ENCODE assay signal across 15 cellular contexts in the genomic region with DNA sequence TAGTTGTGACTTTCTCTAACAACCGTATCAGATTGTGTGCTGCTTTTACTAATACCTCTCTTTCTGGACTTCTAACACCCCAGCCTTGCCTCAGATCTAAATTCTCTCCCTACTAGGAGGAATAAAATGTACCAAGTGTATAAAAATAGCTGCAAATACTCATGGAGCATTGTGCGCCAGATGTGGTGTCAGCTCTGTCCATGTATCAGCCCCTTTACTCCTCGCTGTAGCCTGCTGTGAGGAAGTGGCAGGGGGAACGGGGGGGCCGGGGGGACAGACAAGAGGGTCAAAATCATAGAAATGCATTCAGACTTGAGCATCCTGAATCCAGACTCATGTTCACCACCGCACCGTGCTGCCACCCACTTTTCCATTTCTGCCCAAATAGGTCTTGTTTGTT.
A peak's percentile ranks its signal among the peaks of the same experiment; 100 is the strongest.
DNase-seq lines count a peak whose midpoint lies in the region; ATAC-seq and TF ChIP-seq lines count a peak whose summit lies in the region.
"Had no signal": no experiment of that assay in that cellular context is flagged by ENCODE, and none has a peak within 500 bp of the region (broad histone marks: within the 10 kb centered on the region; RNA-seq: fewer than 3 reads in every experiment).

No MANE protein-coding gene starts in this region.

- H3K36me3 Mint-ChIP-seq in Calu3 (ENCODE audit: insufficient read depth, unreplicated experiment) = peaks cover 18% of the 10 kb centered on the region
- H3K36me3 Mint-ChIP-seq in natural killer cell treated with Interleukin-12 subunit alpha and Interleukin-12 subunit beta and Interleukin-15 and Interleukin-18, amount 100 ng/mL, for 72 hours = peaks cover 20% of the 10 kb centered on the region

- H3K4me1 ChIP-seq in breast epithelium (no peaks in the 10 kb centered on the region), right cardiac atrium (ENCODE audit: control insufficient read depth, insufficient read depth, low read length) (no peaks in the 10 kb centered on the region), sigmoid colon (peaks cover 0 to 41% (median 29%) of the 10 kb centered on the region in 4 donors)
- H3K4me1 ChIP-seq: Caco-2, colonic mucosa had no signal

- H3K4me3 Mint-ChIP-seq in Calu3 (ENCODE audit: low read depth, unreplicated experiment) = peak overlapping the region; percentile 55
- H3K4me3 Mint-ChIP-seq in natural killer cell treated with Interleukin-12 subunit alpha and Interleukin-12 subunit beta and Interleukin-15 and Interleukin-18, amount 100 ng/mL, for 72 hours = no peak overlapping the region
- H3K4me3 Mint-ChIP-seq: activated naive CD8-positive, alpha-beta T cell treated with anti-CD3 and anti-CD28 coated beads for 36 hours; WTC11 had no signal

- 68% methylated on average over 7 of the region's 7 CpGs for WGBS in right cardiac atrium
- WGBS in sigmoid colon, 2 donors = 92 to 96% methylated on average over 7 of the region's 7 CpGs

- H3K4me1 Mint-ChIP-seq in Calu3 (ENCODE audit: low read depth, unreplicated experiment) = peaks cover 27% of the 10 kb centered on the region
- H3K4me1 Mint-ChIP-seq in natural killer cell treated with Interleukin-12 subunit alpha and Interleukin-12 subunit beta and Interleukin-15 and Interleukin-18, amount 100 ng/mL, for 72 hours (ENCODE audit: low read depth in 2 of 2) = peaks cover 13 to 19% of the 10 kb centered on the region in 2 donors
- H3K4me1 Mint-ChIP-seq: activated naive CD8-positive, alpha-beta T cell treated with anti-CD3 and anti-CD28 coated beads for 36 hours had no signal

- DNase-seq in Calu3 (no peak), breast epithelium (ENCODE audit: low spot score in 2 of 2) (no peak), right cardiac atrium (peak in 1 of 3 donors; percentile 48), sigmoid colon (no peak), NCI-H2171 (lab: John Stamatoyannopoulos, UW) (no peak)
- DNase-seq in natural killer cell treated with Interleukin-12 subunit alpha and Interleukin-12 subunit beta and Interleukin-15 and Interleukin-18, amount 100 ng/mL, for 72 hours (ENCODE audit: low spot score) = no peak
- DNase-seq: activated naive CD8-positive, alpha-beta T cell treated with anti-CD3 and anti-CD28 coated beads for 36 hours; Caco-2; colonic mucosa; MM.1S; retina; stimulated activated naive CD8-positive, alpha-beta T cell treated with anti-CD3 and anti-CD28 coated beads, Interleukin-15, Interleukin-2, amounts not matched to agents 100 U/mL and 50 U/mL, for 24 hours had no signal

- no peak overlapping the region for H3K4me3 ChIP-seq in breast epithelium
- no peak overlapping the region for H3K4me3 ChIP-seq in right cardiac atrium (ENCODE audit: low read length)
- H3K4me3 ChIP-seq in sigmoid colon = peak overlapping the region in 2 of 4 donors; percentile 4 to 12
- H3K4me3 ChIP-seq: colonic mucosa had no signal

- no peaks in the 10 kb centered on the region for H3K36me3 ChIP-seq in breast epithelium
- peaks cover 23 to 34% (median 26%) of the 10 kb centered on the region in 4 donors for H3K36me3 ChIP-seq in sigmoid colon

- BruUV-seq in Calu3 (replicated peaks; lab: Mats Ljungman, UMichigan) = no TSS peak

- H3K27ac ChIP-seq in breast epithelium = peak overlapping the region; percentile 2 to 73
- peak overlapping the region; percentile 22 for H3K27ac ChIP-seq in right cardiac atrium (ENCODE audit: low read length)
- peak overlapping the region; percentile 71 to 93 (median 84) for H3K27ac ChIP-seq in sigmoid colon
- H3K27ac ChIP-seq: colonic mucosa had no signal

- ATAC-seq in right cardiac atrium (peak; percentile 77 to 78), GM18861 (IDR thresholded peaks at IDR 0.05; ENCODE audit: unreplicated experiment) (no peak), HG02973 (IDR thresholded peaks at IDR 0.05; ENCODE audit: unreplicated experiment) (no peak)
- no peak for ATAC-seq in natural killer cell treated with Interleukin-12 subunit alpha and Interleukin-12 subunit beta and Interleukin-15 and Interleukin-18, amount 100 ng/mL, for 72 hours
- ATAC-seq: stimulated activated naive CD8-positive, alpha-beta T cell treated with anti-CD3 and anti-CD28 coated beads, Interleukin-15, Interleukin-2, amounts not matched to agents 100 U/mL and 50 U/mL, for 24 hours; WTC11 had no signal

- H3K9me3 ChIP-seq in breast epithelium (no peaks in the 10 kb centered on the region), right cardiac atrium (ENCODE audit: control insufficient read depth, low read length) (no peaks in the 10 kb centered on the region), sigmoid colon (no peaks in the 10 kb centered on the region)
- H3K9me3 ChIP-seq: Caco-2, colonic mucosa had no signal

- no peaks in the 10 kb centered on the region for H3K9me3 Mint-ChIP-seq in Calu3 (ENCODE audit: low read depth, unreplicated experiment)
- no peaks in the 10 kb centered on the region for H3K9me3 Mint-ChIP-seq in natural killer cell treated with Interleukin-12 subunit alpha and Interleukin-12 subunit beta and Interleukin-15 and Interleukin-18, amount 100 ng/mL, for 72 hours
- H3K9me3 Mint-ChIP-seq: activated naive CD8-positive, alpha-beta T cell treated with anti-CD3 and anti-CD28 coated beads for 36 hours had no signal

- TF ChIP-seq EP300 in sigmoid colon (IDR thresholded peaks at IDR 0.05) = no peak

- CTCF ChIA-PET in Calu3 (lab: Charles Lee) = no interaction called here

- TF ChIP-seq POLR2A in breast epithelium (IDR thresholded peaks at IDR 0.05) (no peak), sigmoid colon (IDR thresholded peaks at IDR 0.05) (no peak)

- no peak for TF ChIP-seq CTCF in Calu3 (IDR thresholded peaks at IDR 0.05; ENCODE audit: unreplicated experiment)
- no peak for TF ChIP-seq CTCF in breast epithelium (IDR thresholded peaks at IDR 0.05)
- no peak for TF ChIP-seq CTCF in sigmoid colon (IDR thresholded peaks at IDR 0.05)

- H3K27me3 ChIP-seq in breast epithelium (no peaks in the 10 kb centered on the region), right cardiac atrium (ENCODE audit: control insufficient read depth, insufficient read depth) (no peaks in the 10 kb centered on the region), sigmoid colon (no peaks in the 10 kb centered on the region)
- H3K27me3 ChIP-seq: colonic mucosa had no signal

- intact Hi-C loops in Calu3 (cut with micrococcal nuclease; ENCODE audit: unreplicated experiment) = no loop called here
- intact Hi-C loops in breast epithelium (cut with DNase I; ENCODE audit: low total_unique reads) = no loop called here
- intact Hi-C loops in right cardiac atrium (cut with DNase I) = loop anchor here in 1 of 4 donors (10.0 kb wide), 1 partner anchor 74 kb away; the partner anchor contains the start of gene UBE4B
- intact Hi-C loops in sigmoid colon (cut with DNase I) = loop anchor here (2.0 to 5.0 kb wide), 3 partner anchors 42 to 103 kb away; partner anchors contain the start of genes KIF1B and UBE4B

- peak overlapping the region; percentile 86 for H3K27ac Mint-ChIP-seq in Calu3 (ENCODE audit: unreplicated experiment)
- H3K27ac Mint-ChIP-seq in natural killer cell treated with Interleukin-12 subunit alpha and Interleukin-12 subunit beta and Interleukin-15 and Interleukin-18, amount 100 ng/mL, for 72 hours = no peak overlapping the region
- H3K27ac Mint-ChIP-seq: activated naive CD8-positive, alpha-beta T cell treated with anti-CD3 and anti-CD28 coated beads for 36 hours had no signal

- no peaks in the 10 kb centered on the region for H3K27me3 Mint-ChIP-seq in Calu3 (ENCODE audit: unreplicated experiment)
- H3K27me3 Mint-ChIP-seq in natural killer cell treated with Interleukin-12 subunit alpha and Interleukin-12 subunit beta and Interleukin-15 and Interleukin-18, amount 100 ng/mL, for 72 hours = no peaks in the 10 kb centered on the region
- H3K27me3 Mint-ChIP-seq: activated naive CD8-positive, alpha-beta T cell treated with anti-CD3 and anti-CD28 coated beads for 36 hours had no signal

Comparison
In these comparisons a context has a peak if more than half of its experiments do, and no peak if none do; other contexts are left out.
1. H3K27ac ChIP-seq: peak in every context shown above with its lines; median percentile 84 in sigmoid colon; 38 in breast epithelium; 22 in right cardiac atrium.
2. ATAC-seq: peak in right cardiac atrium (2 of 2); none in natural killer cell treated with Interleukin-12 subunit alpha and Interleukin-12 subunit beta and Interleukin-15 and Interleukin-18, amount 100 ng/mL, for 72 hours (0 of 2), GM18861 (single experiment) and HG02973 (single experiment).